11 cellular contexts compared by ENCODE assay signal in the genomic region with DNA sequence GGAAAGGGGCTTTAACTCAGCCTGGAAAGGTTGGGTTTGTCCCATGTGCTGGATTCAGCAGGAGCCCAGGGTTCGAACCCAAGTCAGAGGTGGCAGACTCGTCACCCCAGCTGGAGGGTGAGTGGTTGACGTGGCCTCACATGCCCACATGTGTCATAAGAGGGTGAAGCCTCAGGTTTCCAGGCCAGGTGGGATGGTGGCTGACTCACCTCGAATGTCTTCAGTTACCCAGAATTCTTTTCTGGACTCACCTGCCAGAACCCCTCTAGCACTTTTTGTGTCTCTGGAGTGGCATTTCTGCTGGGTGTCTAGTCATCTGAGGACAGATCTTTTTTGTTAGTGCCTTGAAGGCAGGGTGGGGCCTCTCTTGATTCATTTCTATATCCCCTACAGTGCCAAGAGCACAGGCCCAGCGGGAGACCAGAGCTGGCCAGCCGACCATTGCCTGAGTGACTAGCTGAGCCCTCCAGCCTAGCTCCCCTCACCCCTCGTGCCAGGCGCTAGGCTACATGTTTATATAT. TPM values are rescaled to one million over a fixed set of nuclear protein-coding genes. Genes with fewer than 3 reads are reported as not detected.
DNase-seq lines count a peak whose midpoint lies in the region; ATAC-seq and TF ChIP-seq lines count a peak whose summit lies in the region.
"Had no signal": no experiment of that assay in that cellular context is flagged by ENCODE, and none has a peak within 500 bp of the region (broad histone marks: within the 10 kb centered on the region; RNA-seq: fewer than 3 reads in every experiment).

No MANE protein-coding gene starts in this region.

- peaks cover 18% of the 10 kb centered on the region for H3K4me1 ChIP-seq in Loucy (ENCODE audit: insufficient read depth, low read length, poor library complexity, severe bottlenecking)
- H3K4me1 ChIP-seq in ascending aorta = peaks cover 0 to 18% of the 10 kb centered on the region in 2 donors
- H3K4me1 ChIP-seq in neural progenitor cell = peaks cover 10% of the 10 kb centered on the region

- no peaks in the 10 kb centered on the region for H3K79me2 ChIP-seq in Loucy (ENCODE audit: insufficient read depth, low read length)
- no peaks in the 10 kb centered on the region for H3K79me2 ChIP-seq in neural progenitor cell (ENCODE audit: low read depth)

- H3K36me3 ChIP-seq in Loucy (ENCODE audit: insufficient read depth, low read length) (no peaks in the 10 kb centered on the region), ascending aorta (peaks cover 0 to 10% of the 10 kb centered on the region in 2 donors), neural progenitor cell (no peaks in the 10 kb centered on the region)

- no peak overlapping the region for H3K4me3 Mint-ChIP-seq in neural progenitor cell
- H3K4me3 Mint-ChIP-seq: nephron progenitor cell had no signal

- no peak overlapping the region for H2AFZ ChIP-seq in Loucy (ENCODE audit: low read length)
- H2AFZ ChIP-seq in neural progenitor cell (replicated peaks) = no peak overlapping the region

- TF ChIP-seq CTCF in AG10803 (conservative IDR thresholded peaks at IDR 0.05; ENCODE audit: low read length) (no peak), Loucy (conservative IDR thresholded peaks at IDR 0.05; ENCODE audit: low read length) (no peak), ascending aorta (IDR thresholded peaks at IDR 0.05) (no peak), neural progenitor cell (IDR thresholded peaks at IDR 0.05) (no peak)

- DNase-seq in AG10803 (ENCODE audit: low read depth) (peak; percentile 12), ascending aorta (ENCODE audit: low spot score in 2 of 2) (no peak), neural progenitor cell (ENCODE audit: low spot score) (no peak), NCI-H2227 (lab: John Stamatoyannopoulos, UW; ENCODE audit: unreplicated experiment) (no peak), T-helper 9 cell (no peak)
- DNase-seq: DMS 273 treated with DMSO at 0.1 percent for 48 hours, NCI-H226, nephron progenitor cell had no signal

- H3K9ac ChIP-seq in Loucy (ENCODE audit: low read depth, low read length, poor library complexity, severe bottlenecking) (peak overlapping the region; percentile 49), neural progenitor cell (no peak overlapping the region)

- ATAC-seq in HG03439 (IDR thresholded peaks at IDR 0.05; ENCODE audit: unreplicated experiment) = no peak
- no peak for ATAC-seq in GM18505 (IDR thresholded peaks at IDR 0.05; ENCODE audit: unreplicated experiment)

- peaks cover 35% of the 10 kb centered on the region for H3K4me1 Mint-ChIP-seq in neural progenitor cell

- no peaks in the 10 kb centered on the region for H3K9me3 Mint-ChIP-seq in neural progenitor cell
- H3K9me3 Mint-ChIP-seq: nephron progenitor cell had no signal

- no peaks in the 10 kb centered on the region for H3K36me3 Mint-ChIP-seq in neural progenitor cell

- H3K27me3 ChIP-seq in Loucy (ENCODE audit: insufficient read depth, low read length, poor library complexity, severe bottlenecking) (no peaks in the 10 kb centered on the region), ascending aorta (no peaks in the 10 kb centered on the region), neural progenitor cell (no peaks in the 10 kb centered on the region)

- H3K9me2 ChIP-seq in Loucy (replicated peaks; ENCODE audit: low read depth, low read length) = no peaks in the 10 kb centered on the region

- H3K4me2 ChIP-seq in Loucy (ENCODE audit: low read depth, low read length, poor library complexity, severe bottlenecking) = peak overlapping the region; percentile 58
- no peak overlapping the region for H3K4me2 ChIP-seq in neural progenitor cell

- H3K27ac Mint-ChIP-seq in neural progenitor cell = peak overlapping the region; percentile 65
- H3K27ac Mint-ChIP-seq: nephron progenitor cell had no signal

- H3K27ac ChIP-seq in ascending aorta (peak overlapping the region; percentile 19 to 51), neural progenitor cell (no peak overlapping the region)

- TF ChIP-seq POLR2A in GM18505 (IDR thresholded peaks at IDR 0.05; ENCODE audit: borderline replicate concordance, extremely low read depth, insufficient read depth, insufficient read length) = no peak

- H3K9me3 ChIP-seq in Loucy (ENCODE audit: insufficient read depth, low read depth, low read length) (no peaks in the 10 kb centered on the region), ascending aorta (no peaks in the 10 kb centered on the region), neural progenitor cell (ENCODE audit: low read depth) (no peaks in the 10 kb centered on the region)

- peaks cover 2% of the 10 kb centered on the region for H3K27me3 Mint-ChIP-seq in neural progenitor cell (ENCODE audit: insufficient read depth, low read depth)

- no peaks in the 10 kb centered on the region for H4K20me1 ChIP-seq in Loucy (ENCODE audit: insufficient read depth, low read length, poor library complexity, severe bottlenecking)
- no peaks in the 10 kb centered on the region for H4K20me1 ChIP-seq in neural progenitor cell (ENCODE audit: low read depth)

- intact Hi-C loops in ascending aorta (cut with DNase I) = loop anchor here (5.0 kb wide), 1 partner anchor 124 kb away; the partner anchor contains the start of gene UBE2Q1

- H3F3A ChIP-seq in Loucy (ENCODE audit: low read depth) = no peaks in the 10 kb centered on the region
- H3F3A ChIP-seq in neural progenitor cell (ENCODE audit: low read depth) = no peaks in the 10 kb centered on the region

- H3K4me3 ChIP-seq in AG10803 (ENCODE audit: low read length) = no peak overlapping the region
- no peak overlapping the region for H3K4me3 ChIP-seq in Loucy (ENCODE audit: low read length, poor library complexity, severe bottlenecking)
- no peak overlapping the region for H3K4me3 ChIP-seq in ascending aorta
- H3K4me3 ChIP-seq in neural progenitor cell = no peak overlapping the region

RNA-seq across cellular contexts. Expression of gene IL6R, which starts 28.1 kb away (rescaled TPM):
- total RNA-seq in ascending aorta (6.7 TPM), neural progenitor cell (ENCODE audit: low replicate concordance) (0.09 TPM in 1 of 2 replicates, not detected in the other)
